In the genomic region with DNA sequence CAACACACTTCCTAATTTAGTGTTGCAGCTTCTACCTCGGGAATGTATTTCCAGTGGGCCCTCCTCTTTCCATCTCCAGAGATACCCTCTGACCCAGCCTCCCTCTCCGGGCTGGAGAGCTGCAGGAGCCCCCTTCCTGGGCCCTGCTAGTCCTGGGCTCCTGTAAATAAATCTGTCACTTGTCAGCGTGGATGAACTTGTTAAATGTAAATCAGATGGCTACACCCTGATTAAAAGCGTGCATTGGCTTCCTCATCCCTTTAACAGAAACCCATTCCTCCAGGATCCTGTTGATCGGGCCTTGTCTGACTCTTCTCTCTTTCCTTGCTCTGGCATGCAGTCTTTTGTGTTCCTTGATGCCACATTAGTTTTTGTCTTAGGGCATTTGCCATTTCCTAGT, we compare ENCODE assay signal across 14 cellular contexts. TPM values are rescaled to one million over a fixed set of nuclear protein-coding genes. Genes with fewer than 3 reads are reported as not detected.
A peak's percentile ranks its signal among the peaks of the same experiment; 100 is the strongest.
DNase-seq lines count a peak whose midpoint lies in the region; ATAC-seq, FAIRE-seq and TF ChIP-seq lines count a peak whose summit lies in the region.
"Had no signal": no experiment of that assay in that cellular context is flagged by ENCODE, and none has a peak within 500 bp of the region (broad histone marks: within the 10 kb centered on the region; RNA-seq: fewer than 3 reads in every experiment).

No MANE protein-coding gene starts in this region.

- H3K27ac ChIP-seq in A549, result peak overlapping the region; percentile 47 to 100; a peak in 4 of 6 replicates
- H3K27ac ChIP-seq in HEK293 (ENCODE audit: extremely low read depth, low read depth, low read length), result peak overlapping the region; percentile 20
- H3K27ac ChIP-seq: C4-2B had no signal

- peaks cover 10% of the 10 kb centered on the region for H3K36me3 Mint-ChIP-seq in activated naive CD8-positive, alpha-beta T cell treated with anti-CD3 and anti-CD28 coated beads, Interleukin-2, amount 10 ng/mL, durations not matched to agents 7 days and 5 days
- H3K36me3 Mint-ChIP-seq in naive thymus-derived CD8-positive, alpha-beta T cell, result peaks cover 0 to 4% (median 0%) of the 10 kb centered on the region in 3 donors

- TF ChIP-seq EP300 in A549 (IDR thresholded peaks at IDR 0.05), result no peak

- no peak for TF ChIP-seq POLR2A in A549 (IDR thresholded peaks at IDR 0.05; ENCODE audit: low read length)

- H3K9me3 Mint-ChIP-seq in activated naive CD8-positive, alpha-beta T cell treated with anti-CD3 and anti-CD28 coated beads, Interleukin-2, amount 10 ng/mL, durations not matched to agents 7 days and 5 days, result no peaks in the 10 kb centered on the region
- no peaks in the 10 kb centered on the region for H3K9me3 Mint-ChIP-seq in naive thymus-derived CD8-positive, alpha-beta T cell

- H3K27me3 Mint-ChIP-seq in activated naive CD8-positive, alpha-beta T cell treated with anti-CD3 and anti-CD28 coated beads, Interleukin-2, amount 10 ng/mL, durations not matched to agents 7 days and 5 days, result no peaks in the 10 kb centered on the region
- no peaks in the 10 kb centered on the region for H3K27me3 Mint-ChIP-seq in naive thymus-derived CD8-positive, alpha-beta T cell

- H3K4me3 ChIP-seq in A549, result no peak overlapping the region
- no peak overlapping the region for H3K4me3 ChIP-seq in HEK293 (ENCODE audit: low read depth, low read length)

- TF ChIP-seq CTCF in A549 (IDR thresholded peaks at IDR 0.05) (no peak), HEK293 (tag by site-specific recombination; IDR thresholded peaks at IDR 0.05) (no peak)

- no peaks in the 10 kb centered on the region; a peak in 1 of 3 replicates for H3K36me3 ChIP-seq in HEK293 (ENCODE audit: control insufficient read depth in 2 of 2, insufficient read depth in 1 of 2, low read length in 2 of 2)
- H3K36me3 ChIP-seq: pancreas had no signal

- DNase-seq in A549 (ENCODE audit: low read depth in 1 of 2, low spot score in 1 of 2), result no peak
- no peak for DNase-seq in activated naive CD8-positive, alpha-beta T cell treated with anti-CD3 and anti-CD28 coated beads, Interleukin-2, amount 10 ng/mL, durations not matched to agents 7 days and 5 days
- DNase-seq in naive thymus-derived CD8-positive, alpha-beta T cell, result no peak
- no peak for DNase-seq in RKO (ENCODE audit: low spot score)
- no peak for DNase-seq in NCI-H748 treated with DMSO at 0.1 percent for 48 hours (lab: John Stamatoyannopoulos, UW)
- DNase-seq in HuH-7 (ENCODE audit: low spot score), result no peak
- DNase-seq in stimulated activated CD4-positive, alpha-beta T cell treated with anti-CD3 and anti-CD28 coated beads, Interleukin-4, amount 100 ng/mL, for 1 hour, result no peak
- DNase-seq: activated CD4-positive, alpha-beta T cell treated with anti-CD3 and anti-CD28 coated beads for 4 hours; NCI-H2029 treated with DMSO at 0.1 percent for 48 hours; pancreas; Right ventricle myocardium superior; stimulated activated CD4-positive, alpha-beta T cell treated with anti-CD3 and anti-CD28 coated beads, Interleukin-4, amount 100 ng/mL, for 4 hours had no signal

- H3K4me1 Mint-ChIP-seq in activated naive CD8-positive, alpha-beta T cell treated with anti-CD3 and anti-CD28 coated beads, Interleukin-2, amount 10 ng/mL, durations not matched to agents 7 days and 5 days, result peaks cover 35% of the 10 kb centered on the region
- peaks cover 25 to 65% (median 54%) of the 10 kb centered on the region in 4 donors for H3K4me1 Mint-ChIP-seq in naive thymus-derived CD8-positive, alpha-beta T cell

- no peak for TF ChIP-seq RAD21 in A549 (conservative IDR thresholded peaks at IDR 0.05 in 1 of 2, IDR thresholded peaks at IDR 0.05 in 1 of 2)

- H3K27ac Mint-ChIP-seq in activated naive CD8-positive, alpha-beta T cell treated with anti-CD3 and anti-CD28 coated beads, Interleukin-2, amount 10 ng/mL, durations not matched to agents 7 days and 5 days, result no peak overlapping the region
- H3K27ac Mint-ChIP-seq in naive thymus-derived CD8-positive, alpha-beta T cell, result peak overlapping the region in 9 of 10 donors; percentile 26 to 94 (median 82)

- peak overlapping the region; percentile 84 for H3K4me3 Mint-ChIP-seq in activated naive CD8-positive, alpha-beta T cell treated with anti-CD3 and anti-CD28 coated beads, Interleukin-2, amount 10 ng/mL, durations not matched to agents 7 days and 5 days
- H3K4me3 Mint-ChIP-seq in naive thymus-derived CD8-positive, alpha-beta T cell, result peak overlapping the region; percentile 17 to 92 (median 68)

- WGBS in A549 (ENCODE audit: missing lambda C conversion rate), result 82% methylated on average over 5 of the region's 5 CpGs

- H3K4me1 ChIP-seq in A549 (peaks cover 24% of the 10 kb centered on the region), HEK293 (ENCODE audit: control insufficient read depth, insufficient read depth, low read length) (peaks cover 16% of the 10 kb centered on the region)

- POLR2A ChIA-PET in A549 (lab: Yijun Ruan, JAX), result no interaction called here
- POLR2A ChIA-PET in HEK293 (lab: Yijun Ruan, JAX), result no interaction called here
- POLR2A ChIA-PET in activated naive CD8-positive, alpha-beta T cell treated with anti-CD3 and anti-CD28 coated beads, Interleukin-2, amount 10 ng/mL, durations not matched to agents 7 days and 5 days (lab: Charles Lee), result no interaction called here
- POLR2A ChIA-PET in naive thymus-derived CD8-positive, alpha-beta T cell (lab: Charles Lee), result no interaction called here

- CTCF ChIA-PET in A549 (lab: Yijun Ruan, JAX), result interaction anchor here (1.5 kb wide), 1 partner anchor 25 kb away, joined by 3 read pairs; no protein-coding TSS in a partner anchor
- CTCF ChIA-PET in HEK293 (lab: Yijun Ruan, JAX), result interaction anchor here (0.8 to 1.3 kb wide), 2 partner anchors 21 to 48 kb away, joined by 4 read pairs; no protein-coding TSS in a partner anchor

- H3K4me2 ChIP-seq in A549, result peak overlapping the region; percentile 89

- no peak for FAIRE-seq in A549 (lab: Jason Lieb, UNC)
- FAIRE-seq: pancreas had no signal

- ATAC-seq in A549, result no peak
- ATAC-seq in activated naive CD8-positive, alpha-beta T cell treated with anti-CD3 and anti-CD28 coated beads, Interleukin-2, amount 10 ng/mL, durations not matched to agents 7 days and 5 days (ENCODE audit: low read depth), result no peak
- ATAC-seq in naive thymus-derived CD8-positive, alpha-beta T cell, result no peak
- ATAC-seq: pancreas had no signal

- H3K9me3 ChIP-seq in A549 (no peaks in the 10 kb centered on the region), HEK293 (ENCODE audit: control insufficient read depth, insufficient read depth, low read depth, low read length) (no peaks in the 10 kb centered on the region)
- H3K9me3 ChIP-seq: pancreas had no signal

TF ChIP-seq in A549, 52 proteins besides CTCF, POLR2A, EP300 and RAD21 (continues in another document):
- TF ChIP-seq, protein P1, sequence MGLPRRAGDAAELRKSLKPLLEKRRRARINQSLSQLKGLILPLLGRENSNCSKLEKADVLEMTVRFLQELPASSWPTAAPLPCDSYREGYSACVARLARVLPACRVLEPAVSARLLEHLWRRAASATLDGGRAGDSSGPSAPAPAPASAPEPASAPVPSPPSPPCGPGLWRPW (IDR thresholded peaks at IDR 0.05), result no peak
- TF ChIP-seq MYC (IDR thresholded peaks at IDR 0.05; ENCODE audit: borderline replicate concordance, low read length) (no peak), KDM1A (IDR thresholded peaks at IDR 0.05; ENCODE audit: low read depth) (no peak), HDAC2 (IDR thresholded peaks at IDR 0.05) (no peak)

TF ChIP-seq in HEK293, 187 proteins besides CTCF, POLR2A, EP300 and RAD21:
- no peak for TF ChIP-seq ZNF830 (tag by site-specific recombination; IDR thresholded peaks at IDR 0.05; ENCODE audit: low read depth)
- peak; percentile 24; the same call in 1 of the 2 replicates for TF ChIP-seq ZBTB17 (tag by site-specific recombination; IDR thresholded peaks at IDR 0.05)
TF ChIP-seq in HEK293: peak in this region for 1.

RNA-seq across cellular contexts. Expression of a gene that starts 2.4 kb away (rescaled TPM):
- polyA plus RNA-seq in A549 (2011; rRNA removed) (7.5 and 7.8 TPM in 2 replicates), A549 (2017; fragmentation: RNase III; extraction: RNeasy Plus Mini Kit Qiagen cat#74134 plus additional on column Dnase treatment) (2.6 to 2.9 TPM (median 2.7 TPM) in 3 replicates)
- polyA plus RNA-seq in A549 (2012; cell fraction: cytosol; rRNA removed), result 2.9 and 3.8 TPM in 2 replicates
- 7.7 and 8.4 TPM in 2 replicates for polyA plus RNA-seq in A549 (2012; cell fraction: nucleus; rRNA removed)
- 24.1 and 35.3 TPM in 2 replicates for polyA minus RNA-seq in A549 (2011; rRNA and poly(A)+ RNA removed)
- 10 to 100 TPM; 23.7 to 25.5 TPM for total RNA-seq in activated naive CD8-positive, alpha-beta T cell treated with anti-CD3 and anti-CD28 coated beads, Interleukin-2, amount 10 ng/mL, durations not matched to agents 7 days and 5 days
- total RNA-seq in naive thymus-derived CD8-positive, alpha-beta T cell, result 10 to 100 TPM; 24.3 to 25.6 TPM
- polyA plus RNA-seq in naive thymus-derived CD8-positive, alpha-beta T cell, result 1 to 10 TPM; 4.6 to 8.4 (median 5.7) TPM
